In genomic region chr11:62540804-62541671, GRCh38 we compare ENCODE assay signal across 8 cellular contexts. TPM values are rescaled to one million over a fixed set of nuclear protein-coding genes. Genes with fewer than 3 reads are reported as not detected.
A peak's percentile ranks its signal among the peaks of the same experiment; 100 is the strongest.
DNase-seq lines count a peak whose midpoint lies in the region; ATAC-seq and TF ChIP-seq lines count a peak whose summit lies in the region.

No MANE protein-coding gene starts in this region.

- WGBS in hepatocyte (ENCODE audit: low lambda C conversion rate, missing lambda C conversion rate), result 75% methylated on average over 16 of the region's 16 CpGs
- WGBS in thyroid gland, 2 donors, result 53 to 61% methylated on average over 11 to 13 of the region's 16 CpGs

- intact Hi-C loops in thyroid gland (cut with DNase I), result loop anchor here (5.0 kb wide), 2 partner anchors 34 to 119 kb away; no protein-coding TSS in a partner anchor

- H3K27ac ChIP-seq in ACC112 (ENCODE audit: low read depth, low read length) (peak overlapping the region; percentile 74), hepatocyte (peak overlapping the region; percentile 49), thyroid gland (peak overlapping the region in 2 of 3 donors; percentile 8 to 92)

- peaks cover 87% of the 10 kb centered on the region for H4K20me1 ChIP-seq in hepatocyte (ENCODE audit: insufficient read depth, poor library complexity, severe bottlenecking)

- TF ChIP-seq POLR2A in thyroid gland (IDR thresholded peaks at IDR 0.05), result no peak

- peaks cover 76% of the 10 kb centered on the region for H3K4me1 Mint-ChIP-seq in activated CD8-positive, alpha-beta T cell treated with anti-CD3 and anti-CD28 coated beads, Interleukin-2, amount 10 ng/mL, durations not matched to agents 7 days and 5 days (ENCODE audit: low read depth)

- peak overlapping the region; percentile 84 for H3K27ac Mint-ChIP-seq in activated CD8-positive, alpha-beta T cell treated with anti-CD3 and anti-CD28 coated beads, Interleukin-2, amount 10 ng/mL, durations not matched to agents 7 days and 5 days

- peak overlapping the region; percentile 59 for H3K4me3 Mint-ChIP-seq in activated CD8-positive, alpha-beta T cell treated with anti-CD3 and anti-CD28 coated beads, Interleukin-2, amount 10 ng/mL, durations not matched to agents 7 days and 5 days

- TF ChIP-seq CTCF in hepatocyte (IDR thresholded peaks at IDR 0.05; ENCODE audit: poor library complexity) (no peak), thyroid gland (IDR thresholded peaks at IDR 0.05) (no peak)

- H3K36me3 ChIP-seq in ACC112 (ENCODE audit: insufficient read depth, low read length) (0 out of 2 replicates have a peak, but pooled peaks cover 3% of the 10 kb centered on the region), hepatocyte (replicated peaks; ENCODE audit: insufficient read depth, low read depth) (no peaks in the 10 kb centered on the region), thyroid gland (no peaks in the 10 kb centered on the region)

- H3K9me2 ChIP-seq in hepatocyte (replicated peaks; ENCODE audit: insufficient read depth), result no peaks in the 10 kb centered on the region

- H3K27me3 Mint-ChIP-seq in activated CD8-positive, alpha-beta T cell treated with anti-CD3 and anti-CD28 coated beads, Interleukin-2, amount 10 ng/mL, durations not matched to agents 7 days and 5 days (ENCODE audit: low read depth), result no peaks in the 10 kb centered on the region

- H3K4me1 ChIP-seq in ACC112 (ENCODE audit: control insufficient read depth, insufficient read depth, low read length, unreplicated experiment) (peaks cover 53% of the 10 kb centered on the region), hepatocyte (ENCODE audit: insufficient read depth) (peaks cover 65% of the 10 kb centered on the region), thyroid gland (peaks cover 37 to 72% of the 10 kb centered on the region in 2 donors)

- H3K4me2 ChIP-seq in hepatocyte, result peak overlapping the region; percentile 95

- H2AFZ ChIP-seq in ACC112 (ENCODE audit: low read length, unreplicated experiment) (no peak overlapping the region), hepatocyte (no peak overlapping the region)

- no peaks in the 10 kb centered on the region for H3K9me3 ChIP-seq in hepatocyte (ENCODE audit: low read depth)
- no peaks in the 10 kb centered on the region for H3K9me3 ChIP-seq in thyroid gland

- H3K4me3 ChIP-seq in ACC112 (ENCODE audit: low read depth, low read length) (peak overlapping the region; percentile 97), hepatocyte (no peak overlapping the region), thyroid gland (replicated peaks in 1 of 3) (no peak overlapping the region)

- H3K27me3 ChIP-seq in ACC112 (ENCODE audit: insufficient read depth, low read length) (no peaks in the 10 kb centered on the region), hepatocyte (no peaks in the 10 kb centered on the region), thyroid gland (no peaks in the 10 kb centered on the region)

- peak; percentile 62 for ATAC-seq in GM18907 (IDR thresholded peaks at IDR 0.05; ENCODE audit: unreplicated experiment)
- ATAC-seq in HG03196 (IDR thresholded peaks at IDR 0.05; ENCODE audit: unreplicated experiment), result peak; percentile 42
- no peak for ATAC-seq in activated CD8-positive, alpha-beta T cell treated with anti-CD3 and anti-CD28 coated beads, Interleukin-2, amount 10 ng/mL, durations not matched to agents 7 days and 5 days

- CTCF ChIA-PET in activated CD8-positive, alpha-beta T cell treated with anti-CD3 and anti-CD28 coated beads, Interleukin-2, amount 10 ng/mL, durations not matched to agents 7 days and 5 days (lab: Charles Lee), result interaction anchor here (1.4 to 11.6 kb wide), 8 partner anchors 15 to 147 kb away, joined by 3 to 266 read pairs (median 30); partner anchors contain the start of gene EEF1G

- no peaks in the 10 kb centered on the region for H3K9me3 Mint-ChIP-seq in activated CD8-positive, alpha-beta T cell treated with anti-CD3 and anti-CD28 coated beads, Interleukin-2, amount 10 ng/mL, durations not matched to agents 7 days and 5 days (ENCODE audit: insufficient read depth)

- peaks cover 10% of the 10 kb centered on the region for H3K36me3 Mint-ChIP-seq in activated CD8-positive, alpha-beta T cell treated with anti-CD3 and anti-CD28 coated beads, Interleukin-2, amount 10 ng/mL, durations not matched to agents 7 days and 5 days (ENCODE audit: low read depth)

- DNase-seq in activated CD8-positive, alpha-beta T cell treated with anti-CD3 and anti-CD28 coated beads, Interleukin-2, amount 10 ng/mL, durations not matched to agents 7 days and 5 days, result peak; percentile 44
- DNase-seq in hepatocyte (ENCODE audit: low spot score) (no peak), thyroid gland (no peak), NCI-H1417 treated with DMSO at 0.1 percent for 48 hours (lab: John Stamatoyannopoulos, UW) (no peak), cerebellar nuclear complex (lab: John Stamatoyannopoulos, UW) (no peak)

- H3K79me2 ChIP-seq in ACC112 (ENCODE audit: control insufficient read depth, insufficient read depth, low read length, unreplicated experiment) (peaks cover 99% of the 10 kb centered on the region), hepatocyte (peaks cover 96% of the 10 kb centered on the region)

- POLR2A ChIA-PET in activated CD8-positive, alpha-beta T cell treated with anti-CD3 and anti-CD28 coated beads, Interleukin-2, amount 10 ng/mL, durations not matched to agents 7 days and 5 days (lab: Charles Lee), result no interaction called here

RNA-seq across cellular contexts. Expression of gene AHNAK, which starts 5.6 kb away (rescaled TPM):
- total RNA-seq in activated CD8-positive, alpha-beta T cell treated with anti-CD3 and anti-CD28 coated beads, Interleukin-2, amount 10 ng/mL, durations not matched to agents 7 days and 5 days, result 100 to 1,000 TPM; 123 to 129 TPM
- total RNA-seq in hepatocyte (218 and 237 TPM in 2 replicates), thyroid gland (100 to 1,000 TPM; 227 to 400 (median 288) TPM)
- 38.0 and 47.6 TPM in 2 replicates for polyA plus RNA-seq in hepatocyte

RNA-seq across cellular contexts. Expression of gene EEF1G, which starts 32.7 kb away (rescaled TPM):
- 1,000 to 10,000 TPM; 1,058 to 1,098 TPM for total RNA-seq in activated CD8-positive, alpha-beta T cell treated with anti-CD3 and anti-CD28 coated beads, Interleukin-2, amount 10 ng/mL, durations not matched to agents 7 days and 5 days
- 1,612 and 1,634 TPM in 2 replicates for total RNA-seq in hepatocyte
- polyA plus RNA-seq in hepatocyte, result 501 and 526 TPM in 2 replicates
- 1,000 to 10,000 TPM; 1,334 to 1,814 (median 1,607) TPM for total RNA-seq in thyroid gland

RNA-seq across cellular contexts. Expression of gene TUT1, which starts 50.3 kb away (rescaled TPM):
- 10 to 100 TPM; 22.2 to 25.0 TPM for total RNA-seq in activated CD8-positive, alpha-beta T cell treated with anti-CD3 and anti-CD28 coated beads, Interleukin-2, amount 10 ng/mL, durations not matched to agents 7 days and 5 days
- total RNA-seq in hepatocyte (6.7 and 11.7 TPM in 2 replicates), thyroid gland (10 to 100 TPM; 13.7 to 20.0 (median 16.1) TPM)
- 14.2 and 16.5 TPM in 2 replicates for polyA plus RNA-seq in hepatocyte
